12 cellular contexts compared by ENCODE assay signal in the genomic region with DNA sequence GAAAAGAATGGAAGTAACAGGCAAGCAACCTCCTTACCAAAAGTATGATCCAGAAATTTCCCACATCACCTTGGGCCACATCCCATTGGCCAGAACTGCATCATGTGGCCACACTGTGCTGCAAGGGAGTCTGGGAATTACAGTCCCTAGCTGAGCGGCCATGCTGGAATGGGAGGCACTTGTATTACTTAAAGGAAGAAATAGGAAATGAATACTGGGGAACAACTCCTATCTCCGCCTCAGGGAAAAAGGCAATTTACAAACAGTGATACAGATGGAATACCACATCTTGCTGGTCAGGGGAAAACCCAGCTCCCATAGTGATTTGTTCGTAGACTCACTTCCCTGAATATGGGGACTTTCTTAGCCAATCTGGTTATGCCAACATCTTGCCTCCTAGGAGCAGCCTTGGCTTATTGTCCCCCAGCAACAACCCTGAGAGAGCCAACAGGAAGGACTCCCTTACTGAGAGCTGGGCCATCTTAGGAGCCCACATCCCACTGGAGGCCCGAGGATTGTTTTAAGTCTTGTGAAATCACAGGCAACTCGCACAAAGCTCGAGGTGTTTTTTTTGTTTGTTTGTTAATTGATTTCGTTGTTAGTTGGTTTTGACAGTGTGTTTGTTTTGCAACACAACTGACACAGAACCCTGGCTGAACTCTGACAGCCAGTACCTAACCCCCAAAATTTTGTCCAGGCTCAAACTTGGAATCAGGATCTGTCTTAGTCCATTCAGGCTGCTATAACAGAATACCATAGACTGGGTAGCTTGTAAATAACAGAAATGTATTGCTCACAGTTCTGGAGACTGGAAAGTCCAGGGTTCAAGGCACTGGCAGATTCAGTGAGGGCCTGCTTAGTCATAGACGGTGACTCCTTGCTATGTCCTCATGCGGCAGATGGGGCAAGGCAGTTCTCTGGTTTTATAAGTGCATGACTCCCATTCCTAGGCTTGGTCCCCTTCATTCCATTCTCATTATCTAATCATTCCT.
DNase-seq lines count a peak whose midpoint lies in the region; ATAC-seq lines count a peak whose summit lies in the region.
"Had no signal": no experiment of that assay in that cellular context is flagged by ENCODE, and none has a peak within 500 bp of the region (broad histone marks: within the 10 kb centered on the region; RNA-seq: fewer than 3 reads in every experiment).

No MANE protein-coding gene starts in this region.

- H3K27me3 Mint-ChIP-seq in dendritic cell treated with granulocyte-macrophage colony-stimulating factor and Interleukin-4, amounts not matched to agents 40 ng/mL and 50 ng/mL, for 4 days: no peaks in the 10 kb centered on the region

- no peak for ATAC-seq in HG03159 (IDR thresholded peaks at IDR 0.05; ENCODE audit: unreplicated experiment)

- peak overlapping the region; percentile 56 to 74 for H3K27ac ChIP-seq in mucosa of rectum (ENCODE audit: low read depth in 2 of 2, low read length in 2 of 2)

- DNase-seq in EL: peak; percentile 100
- DNase-seq in NCI-H226: peak; percentile 81
- no peak for DNase-seq in HUDEP-2 (lab: John Stamatoyannopoulos, UW; ENCODE audit: unreplicated experiment in 76 of 76)
- DNase-seq in central memory CD4-positive, alpha-beta T cell: no peak
- no peak for DNase-seq in DMS153 (lab: John Stamatoyannopoulos, UW)
- DNase-seq: activated CD4-positive, alpha-beta T cell treated with anti-CD3 and anti-CD28 coated beads, Interleukin-2, amount 50 U/mL, for 1 hour; COR-L47; NCI-H1930; Right ventricle myocardium superior had no signal

- intact Hi-C loops in dendritic cell treated with granulocyte-macrophage colony-stimulating factor and Interleukin-4, amounts not matched to agents 40 ng/mL and 50 ng/mL, for 4 days (cut with micrococcal nuclease): no loop called here

- H3K4me3 Mint-ChIP-seq in dendritic cell treated with granulocyte-macrophage colony-stimulating factor and Interleukin-4, amounts not matched to agents 40 ng/mL and 50 ng/mL, for 4 days: no peak overlapping the region

- no peak overlapping the region for H3K9ac ChIP-seq in mucosa of rectum (ENCODE audit: low read depth in 1 of 2, low read length in 2 of 2)

- H3K4me3 ChIP-seq in mucosa of rectum (ENCODE audit: low read length in 2 of 2): no peak overlapping the region

- H3K36me3 Mint-ChIP-seq in dendritic cell treated with granulocyte-macrophage colony-stimulating factor and Interleukin-4, amounts not matched to agents 40 ng/mL and 50 ng/mL, for 4 days (ENCODE audit: low read depth): peaks cover 42% of the 10 kb centered on the region

- peak overlapping the region; percentile 26 for H3K27ac Mint-ChIP-seq in dendritic cell treated with granulocyte-macrophage colony-stimulating factor and Interleukin-4, amounts not matched to agents 40 ng/mL and 50 ng/mL, for 4 days

- peaks cover 13% of the 10 kb centered on the region for H3K9me3 Mint-ChIP-seq in dendritic cell treated with granulocyte-macrophage colony-stimulating factor and Interleukin-4, amounts not matched to agents 40 ng/mL and 50 ng/mL, for 4 days

- H3K4me1 Mint-ChIP-seq in dendritic cell treated with granulocyte-macrophage colony-stimulating factor and Interleukin-4, amounts not matched to agents 40 ng/mL and 50 ng/mL, for 4 days (ENCODE audit: low read depth): peaks cover 35% of the 10 kb centered on the region

- no peaks in the 10 kb centered on the region for H3K36me3 ChIP-seq in mucosa of rectum (ENCODE audit: control insufficient read depth in 2 of 2, insufficient read depth in 2 of 2, low read length in 2 of 2)

- H3K27me3 ChIP-seq in mucosa of rectum (ENCODE audit: control insufficient read depth in 2 of 2, insufficient read depth in 2 of 2, low read length in 2 of 2): no peaks in the 10 kb centered on the region

- peaks cover 3 to 14% of the 10 kb centered on the region in 2 donors for H3K4me1 ChIP-seq in mucosa of rectum (ENCODE audit: control insufficient read depth in 2 of 2, insufficient read depth in 2 of 2, low read length in 2 of 2)

- no peaks in the 10 kb centered on the region for H3K9me3 ChIP-seq in mucosa of rectum (ENCODE audit: control insufficient read depth in 2 of 2, low read length in 2 of 2)

Comparison
In these comparisons a context has a peak if more than half of its experiments do, and no peak if none do; other contexts are left out.
1. DNase-seq: peak in EL (single experiment) and NCI-H226 (single experiment); none in HUDEP-2 (0 of 76), central memory CD4-positive, alpha-beta T cell (single experiment) and DMS153 (single experiment).